Comparison of ENCODE assay signal across 1 cellular context in the genomic region with DNA sequence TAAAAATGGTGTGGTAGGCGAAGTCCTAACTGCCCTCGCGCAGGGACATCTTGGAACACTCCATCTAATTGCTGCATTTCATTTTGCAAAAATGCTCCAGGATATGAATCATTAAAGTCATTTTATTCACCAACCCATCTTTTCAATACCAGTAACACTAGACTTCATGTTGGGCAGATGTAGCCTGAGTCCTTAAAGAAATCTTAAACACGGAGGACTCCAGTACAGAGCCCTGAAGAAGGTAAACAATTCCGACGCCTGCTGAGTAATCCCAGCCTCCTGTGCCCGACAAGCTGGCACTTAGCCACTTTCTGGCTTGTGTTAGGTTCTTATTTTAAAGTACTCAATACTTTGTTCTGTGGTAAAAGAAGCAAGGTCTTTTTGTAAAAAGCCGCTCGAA.
TF ChIP-seq lines count a peak whose summit lies in the region.

No MANE protein-coding gene starts in this region.

TF ChIP-seq in IMR-90, 13 proteins besides CTCF, POLR2A, EP300 and RAD21:
- no peak for TF ChIP-seq ELK1 (IDR thresholded peaks at IDR 0.05; ENCODE audit: borderline replicate concordance, low read depth, low read length)
- no peak for TF ChIP-seq MAZ (IDR thresholded peaks at IDR 0.05; ENCODE audit: borderline replicate concordance, low read depth, low read length)
- no peak for TF ChIP-seq FOS (IDR thresholded peaks at IDR 0.05; ENCODE audit: low read depth, low read length)
- TF ChIP-seq CEBPB (IDR thresholded peaks at IDR 0.05; ENCODE audit: low read depth, low read length), result no peak
- no peak for TF ChIP-seq BHLHE40 (IDR thresholded peaks at IDR 0.05; ENCODE audit: low read depth, low read length)
- no peak for TF ChIP-seq RCOR1 (IDR thresholded peaks at IDR 0.05; ENCODE audit: insufficient replicate concordance, low read length)
